In the genomic region with DNA sequence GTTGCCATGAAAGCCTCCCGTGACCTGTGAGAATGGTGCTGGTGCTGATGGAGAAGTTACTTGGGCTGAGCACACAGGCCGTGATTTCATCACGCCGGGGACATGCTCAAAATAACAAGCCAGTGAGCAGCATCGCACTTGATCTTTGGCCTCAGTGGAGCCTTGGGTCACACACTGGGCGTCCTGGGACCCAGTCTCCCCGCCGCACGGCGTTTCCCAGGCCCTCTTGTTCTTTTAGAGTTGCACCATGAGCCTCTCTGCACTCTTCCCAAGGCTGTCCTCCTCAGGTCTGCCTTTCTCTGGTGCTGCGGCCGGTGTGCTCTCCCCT, we compare ENCODE assay signal across 1 cellular context.
TF ChIP-seq lines count a peak whose summit lies in the region.

No MANE protein-coding gene starts in this region.

TF ChIP-seq in GM23338, 12 proteins besides CTCF, POLR2A, EP300 and RAD21 (continued from another document):
- TF ChIP-seq, protein P1, sequence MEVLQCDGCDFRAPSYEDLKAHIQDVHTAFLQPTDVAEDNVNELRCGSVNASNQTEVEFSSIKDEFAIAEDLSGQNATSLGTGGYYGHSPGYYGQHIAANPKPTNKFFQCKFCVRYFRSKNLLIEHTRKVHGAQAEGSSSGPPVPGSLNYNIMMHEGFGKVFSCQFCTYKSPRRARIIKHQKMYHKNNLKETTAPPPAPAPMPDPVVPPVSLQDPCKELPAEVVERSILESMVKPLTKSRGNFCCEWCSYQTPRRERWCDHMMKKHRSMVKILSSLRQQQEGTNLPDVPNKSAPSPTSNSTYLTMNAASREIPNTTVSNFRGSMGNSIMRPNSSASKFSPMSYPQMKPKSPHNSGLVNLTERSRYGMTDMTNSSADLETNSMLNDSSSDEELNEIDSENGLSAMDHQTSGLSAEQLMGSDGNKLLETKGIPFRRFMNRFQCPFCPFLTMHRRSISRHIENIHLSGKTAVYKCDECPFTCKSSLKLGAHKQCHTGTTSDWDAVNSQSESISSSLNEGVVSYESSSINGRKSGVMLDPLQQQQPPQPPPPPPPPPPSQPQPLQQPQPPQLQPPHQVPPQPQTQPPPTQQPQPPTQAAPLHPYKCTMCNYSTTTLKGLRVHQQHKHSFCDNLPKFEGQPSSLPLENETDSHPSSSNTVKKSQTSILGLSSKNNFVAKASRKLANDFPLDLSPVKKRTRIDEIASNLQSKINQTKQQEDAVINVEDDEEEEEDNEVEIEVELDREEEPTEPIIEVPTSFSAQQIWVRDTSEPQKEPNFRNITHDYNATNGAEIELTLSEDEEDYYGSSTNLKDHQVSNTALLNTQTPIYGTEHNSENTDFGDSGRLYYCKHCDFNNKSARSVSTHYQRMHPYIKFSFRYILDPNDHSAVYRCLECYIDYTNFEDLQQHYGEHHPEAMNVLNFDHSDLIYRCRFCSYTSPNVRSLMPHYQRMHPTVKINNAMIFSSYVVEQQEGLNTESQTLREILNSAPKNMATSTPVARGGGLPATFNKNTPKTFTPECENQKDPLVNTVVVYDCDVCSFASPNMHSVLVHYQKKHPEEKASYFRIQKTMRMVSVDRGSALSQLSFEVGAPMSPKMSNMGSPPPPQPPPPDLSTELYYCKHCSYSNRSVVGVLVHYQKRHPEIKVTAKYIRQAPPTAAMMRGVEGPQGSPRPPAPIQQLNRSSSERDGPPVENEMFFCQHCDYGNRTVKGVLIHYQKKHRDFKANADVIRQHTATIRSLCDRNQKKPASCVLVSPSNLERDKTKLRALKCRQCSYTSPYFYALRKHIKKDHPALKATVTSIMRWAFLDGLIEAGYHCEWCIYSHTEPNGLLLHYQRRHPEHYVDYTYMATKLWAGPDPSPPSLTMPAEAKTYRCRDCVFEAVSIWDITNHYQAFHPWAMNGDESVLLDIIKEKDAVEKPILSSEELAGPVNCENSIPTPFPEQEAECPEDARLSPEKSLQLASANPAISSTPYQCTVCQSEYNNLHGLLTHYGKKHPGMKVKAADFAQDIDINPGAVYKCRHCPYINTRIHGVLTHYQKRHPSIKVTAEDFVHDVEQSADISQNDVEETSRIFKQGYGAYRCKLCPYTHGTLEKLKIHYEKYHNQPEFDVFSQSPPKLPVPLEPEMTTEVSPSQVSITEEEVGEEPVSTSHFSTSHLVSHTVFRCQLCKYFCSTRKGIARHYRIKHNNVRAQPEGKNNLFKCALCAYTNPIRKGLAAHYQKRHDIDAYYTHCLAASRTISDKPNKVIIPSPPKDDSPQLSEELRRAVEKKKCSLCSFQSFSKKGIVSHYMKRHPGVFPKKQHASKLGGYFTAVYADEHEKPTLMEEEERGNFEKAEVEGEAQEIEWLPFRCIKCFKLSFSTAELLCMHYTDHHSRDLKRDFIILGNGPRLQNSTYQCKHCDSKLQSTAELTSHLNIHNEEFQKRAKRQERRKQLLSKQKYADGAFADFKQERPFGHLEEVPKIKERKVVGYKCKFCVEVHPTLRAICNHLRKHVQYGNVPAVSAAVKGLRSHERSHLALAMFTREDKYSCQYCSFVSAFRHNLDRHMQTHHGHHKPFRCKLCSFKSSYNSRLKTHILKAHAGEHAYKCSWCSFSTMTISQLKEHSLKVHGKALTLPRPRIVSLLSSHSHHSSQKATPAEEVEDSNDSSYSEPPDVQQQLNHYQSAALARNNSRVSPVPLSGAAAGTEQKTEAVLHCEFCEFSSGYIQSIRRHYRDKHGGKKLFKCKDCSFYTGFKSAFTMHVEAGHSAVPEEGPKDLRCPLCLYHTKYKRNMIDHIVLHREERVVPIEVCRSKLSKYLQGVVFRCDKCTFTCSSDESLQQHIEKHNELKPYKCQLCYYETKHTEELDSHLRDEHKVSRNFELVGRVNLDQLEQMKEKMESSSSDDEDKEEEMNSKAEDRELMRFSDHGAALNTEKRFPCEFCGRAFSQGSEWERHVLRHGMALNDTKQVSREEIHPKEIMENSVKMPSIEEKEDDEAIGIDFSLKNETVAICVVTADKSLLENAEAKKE (CRISPR knock-in tag; IDR thresholded peaks at IDR 0.05): no peak
- TF ChIP-seq CREB1 (CRISPR knock-in tag; IDR thresholded peaks at IDR 0.05; ENCODE audit: low read depth) (no peak), EZH2phosphoT487 (IDR thresholded peaks at IDR 0.05; ENCODE audit: unreplicated experiment) (no peak), EZH2 (IDR thresholded peaks at IDR 0.05; ENCODE audit: low read depth, unreplicated experiment) (no peak), ZNF331 (CRISPR knock-in tag; IDR thresholded peaks at IDR 0.05; ENCODE audit: low read depth) (no peak), POLR2AphosphoS5 (IDR thresholded peaks at IDR 0.05; ENCODE audit: low read depth) (no peak)
- TF ChIP-seq, protein P2, sequence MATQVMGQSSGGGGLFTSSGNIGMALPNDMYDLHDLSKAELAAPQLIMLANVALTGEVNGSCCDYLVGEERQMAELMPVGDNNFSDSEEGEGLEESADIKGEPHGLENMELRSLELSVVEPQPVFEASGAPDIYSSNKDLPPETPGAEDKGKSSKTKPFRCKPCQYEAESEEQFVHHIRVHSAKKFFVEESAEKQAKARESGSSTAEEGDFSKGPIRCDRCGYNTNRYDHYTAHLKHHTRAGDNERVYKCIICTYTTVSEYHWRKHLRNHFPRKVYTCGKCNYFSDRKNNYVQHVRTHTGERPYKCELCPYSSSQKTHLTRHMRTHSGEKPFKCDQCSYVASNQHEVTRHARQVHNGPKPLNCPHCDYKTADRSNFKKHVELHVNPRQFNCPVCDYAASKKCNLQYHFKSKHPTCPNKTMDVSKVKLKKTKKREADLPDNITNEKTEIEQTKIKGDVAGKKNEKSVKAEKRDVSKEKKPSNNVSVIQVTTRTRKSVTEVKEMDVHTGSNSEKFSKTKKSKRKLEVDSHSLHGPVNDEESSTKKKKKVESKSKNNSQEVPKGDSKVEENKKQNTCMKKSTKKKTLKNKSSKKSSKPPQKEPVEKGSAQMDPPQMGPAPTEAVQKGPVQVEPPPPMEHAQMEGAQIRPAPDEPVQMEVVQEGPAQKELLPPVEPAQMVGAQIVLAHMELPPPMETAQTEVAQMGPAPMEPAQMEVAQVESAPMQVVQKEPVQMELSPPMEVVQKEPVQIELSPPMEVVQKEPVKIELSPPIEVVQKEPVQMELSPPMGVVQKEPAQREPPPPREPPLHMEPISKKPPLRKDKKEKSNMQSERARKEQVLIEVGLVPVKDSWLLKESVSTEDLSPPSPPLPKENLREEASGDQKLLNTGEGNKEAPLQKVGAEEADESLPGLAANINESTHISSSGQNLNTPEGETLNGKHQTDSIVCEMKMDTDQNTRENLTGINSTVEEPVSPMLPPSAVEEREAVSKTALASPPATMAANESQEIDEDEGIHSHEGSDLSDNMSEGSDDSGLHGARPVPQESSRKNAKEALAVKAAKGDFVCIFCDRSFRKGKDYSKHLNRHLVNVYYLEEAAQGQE (IDR thresholded peaks at IDR 0.05; ENCODE audit: unreplicated experiment): no peak
- TF ChIP-seq, protein P3, sequence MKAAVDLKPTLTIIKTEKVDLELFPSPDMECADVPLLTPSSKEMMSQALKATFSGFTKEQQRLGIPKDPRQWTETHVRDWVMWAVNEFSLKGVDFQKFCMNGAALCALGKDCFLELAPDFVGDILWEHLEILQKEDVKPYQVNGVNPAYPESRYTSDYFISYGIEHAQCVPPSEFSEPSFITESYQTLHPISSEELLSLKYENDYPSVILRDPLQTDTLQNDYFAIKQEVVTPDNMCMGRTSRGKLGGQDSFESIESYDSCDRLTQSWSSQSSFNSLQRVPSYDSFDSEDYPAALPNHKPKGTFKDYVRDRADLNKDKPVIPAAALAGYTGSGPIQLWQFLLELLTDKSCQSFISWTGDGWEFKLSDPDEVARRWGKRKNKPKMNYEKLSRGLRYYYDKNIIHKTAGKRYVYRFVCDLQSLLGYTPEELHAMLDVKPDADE (IDR thresholded peaks at IDR 0.05): no peak
TF ChIP-seq in GM23338: peak in this region for 0.
